In the genomic region with DNA sequence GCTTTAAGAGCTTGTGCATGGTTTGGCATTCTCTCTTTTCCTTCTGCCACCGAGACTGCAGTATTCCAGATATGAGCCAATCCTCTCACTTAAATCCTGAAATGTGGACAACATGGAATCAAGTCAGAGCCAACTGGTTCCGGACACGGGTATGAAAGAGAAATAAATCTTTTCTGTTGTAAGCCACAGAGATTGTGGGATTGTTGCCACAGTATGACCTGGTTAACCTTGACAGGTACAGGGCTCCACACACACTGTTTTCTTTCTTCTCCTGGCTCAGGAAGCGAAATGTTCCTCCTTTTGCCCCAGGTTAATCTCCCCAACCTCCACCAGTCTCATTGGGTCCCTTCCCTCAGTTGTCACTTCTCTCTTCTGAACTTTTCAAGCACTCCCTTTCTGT, we compare ENCODE assay signal across 17 cellular contexts. TPM values are rescaled to one million over a fixed set of nuclear protein-coding genes. Genes with fewer than 3 reads are reported as not detected.
DNase-seq lines count a peak whose midpoint lies in the region; ATAC-seq and TF ChIP-seq lines count a peak whose summit lies in the region.
"Had no signal": no experiment of that assay in that cellular context is flagged by ENCODE, and none has a peak within 500 bp of the region (broad histone marks: within the 10 kb centered on the region; RNA-seq: fewer than 3 reads in every experiment).

No MANE protein-coding gene starts in this region.

- intact Hi-C loops in Right ventricle myocardium superior (cut with DNase I) (no loop called here), left cardiac atrium (cut with DNase I) (no loop called here)

- TF ChIP-seq CTCF in neutrophil (IDR thresholded peaks at IDR 0.05) = no peak
- TF ChIP-seq CTCF in foreskin fibroblast (IDR thresholded peaks at IDR 0.05; ENCODE audit: low read depth, low read length) = no peak
- no peak for TF ChIP-seq CTCF in GM20000 (IDR thresholded peaks at IDR 0.05; ENCODE audit: extremely low read depth, missing control alignments)

- H3K27me3 ChIP-seq in neutrophil = no peaks in the 10 kb centered on the region
- H3K27me3 ChIP-seq: BLaER1 treated with 17β-estradiol and CSF1 and Interleukin-3, amounts not matched to agents 10 nM and 100 nM had no signal

- no peak overlapping the region for H3K4me3 ChIP-seq in neutrophil (ENCODE audit: low read depth in 1 of 2, low read length in 1 of 2)
- no peak overlapping the region for H3K4me3 ChIP-seq in foreskin fibroblast (ENCODE audit: low read depth in 1 of 2, low read length in 2 of 2)
- H3K4me3 ChIP-seq: BLaER1 treated with 17β-estradiol and CSF1 and Interleukin-3, amounts not matched to agents 10 nM and 100 nM; GM23248; HAP-1 had no signal

- H3K27ac ChIP-seq in epithelial cell of prostate (peak overlapping the region; percentile 57), neutrophil (peak overlapping the region; percentile 72)
- H3K27ac ChIP-seq: BLaER1 treated with 17β-estradiol and CSF1 and Interleukin-3, amounts not matched to agents 10 nM and 100 nM; GM23248 had no signal

- H3K4me1 ChIP-seq in neutrophil (ENCODE audit: control insufficient read depth in 1 of 2, insufficient read depth in 1 of 2, low read depth in 1 of 2, low read length in 1 of 2) = peaks cover 25 to 38% of the 10 kb centered on the region in 2 experiments
- H3K4me1 ChIP-seq: HAP-1 had no signal

- H3K36me3 ChIP-seq in neutrophil = no peaks in the 10 kb centered on the region
- H3K36me3 ChIP-seq: BLaER1 treated with 17β-estradiol and CSF1 and Interleukin-3, amounts not matched to agents 10 nM and 100 nM; HAP-1 had no signal

- ATAC-seq in Right ventricle myocardium superior (ENCODE audit: poor library complexity) (peak; percentile 25), left cardiac atrium (no peak)
- ATAC-seq: CD8-positive, alpha-beta T cell; HepG2 had no signal

- no peak for DNase-seq in Right ventricle myocardium superior
- no peak for DNase-seq in left cardiac atrium
- no peak for DNase-seq in epithelial cell of prostate (ENCODE audit: low read depth, low spot score)
- no peak for DNase-seq in SHP77 (lab: John Stamatoyannopoulos, UW)
- no peak for DNase-seq in NCI-H2196 (lab: John Stamatoyannopoulos, UW; ENCODE audit: unreplicated experiment)
- DNase-seq in foreskin fibroblast = no peak
- no peak for DNase-seq in GM20000 (ENCODE audit: low spot score)
- DNase-seq: 8988T; Calu3; CD8-positive, alpha-beta T cell; DMS79 treated with DMSO at 0.1 percent for 48 hours; GF-D8; GM23248 had no signal

- H3K9me3 ChIP-seq in neutrophil = no peaks in the 10 kb centered on the region
- H3K9me3 ChIP-seq: HAP-1 had no signal

RNA-seq across cellular contexts. Expression of gene NAMPT, which starts 6.5 kb away (rescaled TPM):
- total RNA-seq in Right ventricle myocardium superior (145 TPM), left cardiac atrium (100 to 1,000 TPM; 126 to 319 TPM)
